ENCODE assay signal across 19 cellular contexts in genomic region chr4:10746371-10747143, GRCh38.
DNase-seq lines count a peak whose midpoint lies in the region; ATAC-seq and TF ChIP-seq lines count a peak whose summit lies in the region.
"Had no signal": no experiment of that assay in that cellular context is flagged by ENCODE, and none has a peak within 500 bp of the region (broad histone marks: within the 10 kb centered on the region; RNA-seq: fewer than 3 reads in every experiment).

No MANE protein-coding gene starts in this region.

- POLR2A ChIA-PET in WTC11 (lab: Charles Lee) = no interaction called here

- H3K27me3 ChIP-seq in kidney epithelial cell (ENCODE audit: control insufficient read depth, insufficient read depth, low read length) = no peaks in the 10 kb centered on the region
- H3K27me3 ChIP-seq: BLaER1 had no signal

- H3K36me3 ChIP-seq in kidney epithelial cell (ENCODE audit: control insufficient read depth, insufficient read depth, low read length) = no peaks in the 10 kb centered on the region
- H3K36me3 ChIP-seq: BLaER1 had no signal

- H3K36me3 Mint-ChIP-seq in stimulated activated memory B cell treated with anti-CD40 and anti-IgM and Interleukin-4, amounts not matched to agents 10 μg/mL and 1 μg/mL and 100 μg/mL, for 72 hours = no peaks in the 10 kb centered on the region
- H3K36me3 Mint-ChIP-seq in WTC11 = peaks cover 42% of the 10 kb centered on the region

- H3K27ac Mint-ChIP-seq in stimulated activated memory B cell treated with anti-CD40 and anti-IgM and Interleukin-4, amounts not matched to agents 10 μg/mL and 1 μg/mL and 100 μg/mL, for 72 hours = peak overlapping the region; percentile 40
- no peak overlapping the region for H3K27ac Mint-ChIP-seq in stimulated activated naive CD8-positive, alpha-beta T cell treated with anti-CD3 and anti-CD28 coated beads, Interleukin-15, amount 100 ng/mL, for 72 hours
- H3K27ac Mint-ChIP-seq in WTC11 = no peak overlapping the region
- H3K27ac Mint-ChIP-seq: activated B cell treated with CpG ODN at 0.5 μM for 24 hours; naive thymus-derived CD4-positive, alpha-beta T cell; progenitor cell of endocrine pancreas had no signal

- H3K4me3 Mint-ChIP-seq in stimulated activated memory B cell treated with anti-CD40 and anti-IgM and Interleukin-4, amounts not matched to agents 10 μg/mL and 1 μg/mL and 100 μg/mL, for 72 hours = no peak overlapping the region
- no peak overlapping the region for H3K4me3 Mint-ChIP-seq in stimulated activated naive CD8-positive, alpha-beta T cell treated with anti-CD3 and anti-CD28 coated beads, Interleukin-15, amount 100 ng/mL, for 72 hours
- H3K4me3 Mint-ChIP-seq in WTC11 = no peak overlapping the region
- H3K4me3 Mint-ChIP-seq: activated B cell treated with CpG ODN at 0.5 μM for 24 hours; naive thymus-derived CD4-positive, alpha-beta T cell had no signal

- in situ Hi-C loops in astrocyte of the spinal cord (cut with HindIII; ENCODE audit: low sequenced_read_pairs) = no loop called here

- CTCF ChIA-PET in WTC11 (lab: Charles Lee) = no interaction called here

- peaks cover 6% of the 10 kb centered on the region for H3K4me1 Mint-ChIP-seq in stimulated activated memory B cell treated with anti-CD40 and anti-IgM and Interleukin-4, amounts not matched to agents 10 μg/mL and 1 μg/mL and 100 μg/mL, for 72 hours
- H3K4me1 Mint-ChIP-seq in stimulated activated naive CD8-positive, alpha-beta T cell treated with anti-CD3 and anti-CD28 coated beads, Interleukin-15, amount 100 ng/mL, for 72 hours = no peaks in the 10 kb centered on the region
- no peaks in the 10 kb centered on the region for H3K4me1 Mint-ChIP-seq in WTC11
- H3K4me1 Mint-ChIP-seq: naive thymus-derived CD4-positive, alpha-beta T cell had no signal

- H3K9me3 Mint-ChIP-seq in stimulated activated memory B cell treated with anti-CD40 and anti-IgM and Interleukin-4, amounts not matched to agents 10 μg/mL and 1 μg/mL and 100 μg/mL, for 72 hours = no peaks in the 10 kb centered on the region
- no peaks in the 10 kb centered on the region for H3K9me3 Mint-ChIP-seq in stimulated activated naive CD8-positive, alpha-beta T cell treated with anti-CD3 and anti-CD28 coated beads, Interleukin-15, amount 100 ng/mL, for 72 hours
- peaks cover 58% of the 10 kb centered on the region for H3K9me3 Mint-ChIP-seq in WTC11
- H3K9me3 Mint-ChIP-seq: activated B cell treated with CpG ODN at 0.5 μM for 24 hours had no signal

- TF ChIP-seq CTCF in astrocyte of the spinal cord (IDR thresholded peaks at IDR 0.05; ENCODE audit: low read depth, low read length) (no peak), kidney epithelial cell (IDR thresholded peaks at IDR 0.05; ENCODE audit: insufficient read depth, low read length, poor library complexity, severe bottlenecking) (no peak), WTC11 (IDR thresholded peaks at IDR 0.05) (no peak)

- H3K4me3 ChIP-seq in astrocyte of the spinal cord (ENCODE audit: low read depth, low read length) = no peak overlapping the region
- no peak overlapping the region for H3K4me3 ChIP-seq in kidney epithelial cell (ENCODE audit: low read depth, low read length)
- H3K4me3 ChIP-seq: BLaER1 had no signal

- ATAC-seq in stimulated activated memory B cell treated with anti-CD40 and anti-IgM and Interleukin-4, amounts not matched to agents 10 μg/mL and 1 μg/mL and 100 μg/mL, for 72 hours = no peak
- no peak for ATAC-seq in stimulated activated naive CD8-positive, alpha-beta T cell treated with anti-CD3 and anti-CD28 coated beads, Interleukin-15, amount 100 ng/mL, for 72 hours
- no peak for ATAC-seq in WTC11
- ATAC-seq: esophagus mucosa; left colon; naive thymus-derived CD4-positive, alpha-beta T cell had no signal

- no peaks in the 10 kb centered on the region for H3K27me3 Mint-ChIP-seq in stimulated activated memory B cell treated with anti-CD40 and anti-IgM and Interleukin-4, amounts not matched to agents 10 μg/mL and 1 μg/mL and 100 μg/mL, for 72 hours
- no peaks in the 10 kb centered on the region for H3K27me3 Mint-ChIP-seq in stimulated activated naive CD8-positive, alpha-beta T cell treated with anti-CD3 and anti-CD28 coated beads, Interleukin-15, amount 100 ng/mL, for 72 hours
- no peaks in the 10 kb centered on the region for H3K27me3 Mint-ChIP-seq in WTC11 (ENCODE audit: low read depth)
- H3K27me3 Mint-ChIP-seq: activated B cell treated with CpG ODN at 0.5 μM for 24 hours, progenitor cell of endocrine pancreas had no signal

- DNase-seq in H4 (ENCODE audit: low spot score) (peak; percentile 34), astrocyte of the spinal cord (ENCODE audit: low read depth, low spot score) (peak; percentile 78), kidney epithelial cell (ENCODE audit: low read depth) (peak; percentile 19), NCI-H82 (lab: John Stamatoyannopoulos, UW) (no peak), WTC11 (ENCODE audit: low spot score) (no peak)
- DNase-seq in stimulated activated naive CD8-positive, alpha-beta T cell treated with anti-CD3 and anti-CD28 coated beads, Interleukin-15, amount 100 ng/mL, for 72 hours = no peak
- DNase-seq: activated B cell treated with CpG ODN at 0.5 μM for 24 hours; activated effector memory CD4-positive, alpha-beta T cell treated with Interleukin-2 at 50 U/mL for 16 hours; dermis blood vessel endothelial cell; DMS 273 treated with DMSO at 0.1 percent for 48 hours; left colon; naive thymus-derived CD4-positive, alpha-beta T cell; NCI-H2081 treated with DMSO at 0.1 percent for 48 hours; NCI-H748 treated with DMSO at 0.1 percent for 48 hours; T-helper 1 cell had no signal

TF ChIP-seq in WTC11, 78 proteins besides CTCF, POLR2A, EP300 and RAD21 (continues in another document):
- no peak for TF ChIP-seq ARID4B (CRISPR knock-in tag; IDR thresholded peaks at IDR 0.05; ENCODE audit: borderline replicate concordance)
- TF ChIP-seq NFATC4 (CRISPR knock-in tag; IDR thresholded peaks at IDR 0.05) = no peak
- no peak for TF ChIP-seq NR2C2 (CRISPR knock-in tag; IDR thresholded peaks at IDR 0.05)
- TF ChIP-seq KAT7 (CRISPR knock-in tag; IDR thresholded peaks at IDR 0.05; ENCODE audit: borderline replicate concordance) = no peak
- no peak for TF ChIP-seq ZMAT4 (CRISPR knock-in tag; IDR thresholded peaks at IDR 0.05)
- TF ChIP-seq USF1 (CRISPR knock-in tag; IDR thresholded peaks at IDR 0.05) = no peak
- TF ChIP-seq ERG (CRISPR knock-in tag; IDR thresholded peaks at IDR 0.05) = no peak
- TF ChIP-seq TP53 (CRISPR knock-in tag; IDR thresholded peaks at IDR 0.05) = no peak
- TF ChIP-seq SP1 (CRISPR knock-in tag; conservative IDR thresholded peaks at IDR 0.05) = no peak
- TF ChIP-seq ZNF232 (CRISPR knock-in tag; IDR thresholded peaks at IDR 0.05) = no peak
- no peak for TF ChIP-seq FOXJ3 (CRISPR knock-in tag; IDR thresholded peaks at IDR 0.05; ENCODE audit: borderline replicate concordance)
- no peak for TF ChIP-seq TCF7 (CRISPR knock-in tag; IDR thresholded peaks at IDR 0.05; ENCODE audit: low read depth)
- no peak for TF ChIP-seq NFYB (CRISPR knock-in tag; conservative IDR thresholded peaks at IDR 0.05; ENCODE audit: low read depth)

Comparison
In these comparisons a context has a peak if more than half of its experiments do, and no peak if none do; other contexts are left out.
1. DNase-seq: peak in H4 (single experiment), astrocyte of the spinal cord (single experiment) and kidney epithelial cell (single experiment); none in NCI-H82 (single experiment), stimulated activated naive CD8-positive, alpha-beta T cell treated with anti-CD3 and anti-CD28 coated beads, Interleukin-15, amount 100 ng/mL, for 72 hours (0 of 2) and WTC11 (single experiment).